16 cellular contexts compared by ENCODE assay signal in genomic region chr7:158047386-158048059, GRCh38.
A peak's percentile ranks its signal among the peaks of the same experiment; 100 is the strongest.
DNase-seq lines count a peak whose midpoint lies in the region; ATAC-seq, FAIRE-seq and TF ChIP-seq lines count a peak whose summit lies in the region.
"Had no signal": no experiment of that assay in that cellular context is flagged by ENCODE, and none has a peak within 500 bp of the region (broad histone marks: within the 10 kb centered on the region; RNA-seq: fewer than 3 reads in every experiment).

No MANE protein-coding gene starts in this region.

- peaks cover 15% of the 10 kb centered on the region for H3F3A ChIP-seq in neural progenitor cell (ENCODE audit: low read depth)

- H3K27me3 ChIP-seq in Peyer's patch (no peaks in the 10 kb centered on the region), H1 (replicated peaks in 1 of 4; ENCODE audit: control insufficient read depth in 3 of 4, extremely low read depth in 1 of 4, insufficient read depth in 3 of 4, low read length in 3 of 4) (no peaks in the 10 kb centered on the region), neural progenitor cell (no peaks in the 10 kb centered on the region)
- H3K27me3 ChIP-seq: BE2C had no signal

- H2AFZ ChIP-seq in H1 (ENCODE audit: low read length) (no peak overlapping the region), neural progenitor cell (replicated peaks) (no peak overlapping the region), OCI-LY7 (ENCODE audit: low read length) (no peak overlapping the region)

- H3K4me3 ChIP-seq in Peyer's patch (no peak overlapping the region), H1 (ENCODE audit: extremely low read depth in 1 of 4, insufficient read depth in 2 of 4, low read depth in 3 of 4, low read length in 4 of 4) (no peak overlapping the region), neural progenitor cell (no peak overlapping the region), OCI-LY7 (ENCODE audit: low read depth, low read length, poor library complexity, severe bottlenecking) (no peak overlapping the region)
- H3K4me3 ChIP-seq: A549 had no signal

- H3K36me3 Mint-ChIP-seq in neural progenitor cell, result no peaks in the 10 kb centered on the region
- H3K36me3 Mint-ChIP-seq: CD4-positive, alpha-beta memory T cell; IgD-negative memory B cell had no signal

- no peaks in the 10 kb centered on the region for H3K79me2 ChIP-seq in H1 (ENCODE audit: control insufficient read depth in 1 of 2, insufficient read depth in 2 of 2, low read length in 2 of 2)
- H3K79me2 ChIP-seq in neural progenitor cell (ENCODE audit: low read depth), result no peaks in the 10 kb centered on the region
- no peaks in the 10 kb centered on the region for H3K79me2 ChIP-seq in OCI-LY7 (ENCODE audit: insufficient read depth, low read depth, low read length)

- POLR2A ChIA-PET in H1 (lab: Charles Lee; ENCODE audit: partially characterized antibody) (no interaction called here), OCI-LY7 (lab: Charles Lee) (no interaction called here)

- H2BK12ac ChIP-seq in H1 (ENCODE audit: low read depth, low read length), result no peak overlapping the region; the same call in 1 of the 2 replicates

- H2BK5ac ChIP-seq in H1 (ENCODE audit: low read depth, low read length), result no peak overlapping the region; the same call in 1 of the 2 replicates

- peaks cover 36% of the 10 kb centered on the region for H3K4me1 Mint-ChIP-seq in neural progenitor cell
- H3K4me1 Mint-ChIP-seq: CD4-positive, alpha-beta memory T cell; IgD-negative memory B cell had no signal

- no peak overlapping the region for H2BK20ac ChIP-seq in H1 (ENCODE audit: low read length)

- TF ChIP-seq POLR2A in Peyer's patch (IDR thresholded peaks at IDR 0.05) (no peak), H1 (IDR thresholded peaks at IDR 0.05; ENCODE audit: control extremely low read depth in 1 of 2, low read depth in 2 of 2, low read length in 2 of 2) (no peak)

- TF ChIP-seq EP300 in H1 (IDR thresholded peaks at IDR 0.05; ENCODE audit: borderline replicate concordance in 1 of 2, low read depth in 2 of 2, low read length in 2 of 2), result no peak

- no peak overlapping the region for H3K14ac ChIP-seq in H1 (ENCODE audit: insufficient read length)

- ATAC-seq in sciatic nerve (no peak), GM19324 (IDR thresholded peaks at IDR 0.05; ENCODE audit: low FRiP score, unreplicated experiment) (no peak), HG02610 (IDR thresholded peaks at IDR 0.05; ENCODE audit: unreplicated experiment) (no peak)
- ATAC-seq: A549, HCT116 had no signal

- no peak overlapping the region for H4K5ac ChIP-seq in H1 (ENCODE audit: insufficient read length, low read depth, low read length)

- no peak overlapping the region for H2BK15ac ChIP-seq in H1 (ENCODE audit: low read length)

- H3K9me3 Mint-ChIP-seq in neural progenitor cell, result no peaks in the 10 kb centered on the region
- H3K9me3 Mint-ChIP-seq: CD4-positive, alpha-beta memory T cell; IgD-negative memory B cell had no signal

- CTCF ChIA-PET in H1 (lab: Charles Lee; ENCODE audit: partially characterized antibody), result no interaction called here
- CTCF ChIA-PET in OCI-LY7 (lab: Charles Lee; ENCODE audit: unreplicated experiment), result no interaction called here

- H3K4me1 ChIP-seq in Peyer's patch, result no peaks in the 10 kb centered on the region
- peaks cover 0 to 6% (median under 1%) of the 10 kb centered on the region in 4 experiments; a peak in 2 of 7 replicates for H3K4me1 ChIP-seq in H1 (replicated peaks in 1 of 4; ENCODE audit: control insufficient read depth in 3 of 4, insufficient read depth in 4 of 4, low read length in 3 of 4)
- H3K4me1 ChIP-seq in neural progenitor cell, result peaks cover 37% of the 10 kb centered on the region
- H3K4me1 ChIP-seq in OCI-LY7 (ENCODE audit: insufficient read depth, low read length, poor library complexity, severe bottlenecking), result no peaks in the 10 kb centered on the region
- H3K4me1 ChIP-seq: A549, BE2C had no signal

- peak overlapping the region; percentile 41 for H4K8ac ChIP-seq in H1 (ENCODE audit: extremely low read depth, insufficient read depth, low read length)

- 84% methylated on average over 14 of the region's 14 CpGs; no CpG with 5 or more reads in 1 of the 2 experiments for WGBS in H1 (ENCODE audit: extremely low coverage in 1 of 2, insufficient coverage in 1 of 2, insufficient read length in 1 of 2, insufficient replicate concordance in 2 of 2, low coverage in 1 of 2, low lambda C conversion rate in 2 of 2, missing lambda C conversion rate in 1 of 2), 2 experiments

- no peak overlapping the region for H3K23ac ChIP-seq in H1 (ENCODE audit: insufficient read length)

- peaks cover 0 to 5% of the 10 kb centered on the region in 2 experiments for H4K20me1 ChIP-seq in H1 (replicated peaks in 1 of 2; ENCODE audit: control insufficient read depth in 1 of 2, insufficient read depth in 2 of 2, low read length in 2 of 2)
- H4K20me1 ChIP-seq in neural progenitor cell (ENCODE audit: low read depth), result no peaks in the 10 kb centered on the region
- no peaks in the 10 kb centered on the region for H4K20me1 ChIP-seq in OCI-LY7 (ENCODE audit: insufficient read depth, low read length)

- peak overlapping the region; percentile 21 for H3K4ac ChIP-seq in H1 (replicated peaks; ENCODE audit: insufficient read length, low read depth, low read length)

- intact Hi-C loops in sciatic nerve (cut with DNase I) (no loop called here), OCI-LY7 (cut with micrococcal nuclease; ENCODE audit: unreplicated experiment) (no loop called here)

- no peaks in the 10 kb centered on the region for H3K9me2 ChIP-seq in OCI-LY7 (ENCODE audit: insufficient read depth, low read length)

- no peaks in the 10 kb centered on the region for H3K79me1 ChIP-seq in H1 (ENCODE audit: low read depth, low read length)

- H3K4me3 Mint-ChIP-seq in neural progenitor cell, result no peak overlapping the region
- H3K4me3 Mint-ChIP-seq: CD4-positive, alpha-beta memory T cell; IgD-negative memory B cell had no signal

- no peak overlapping the region for H3K4me2 ChIP-seq in H1 (ENCODE audit: insufficient read depth in 1 of 2, low read depth in 2 of 2, low read length in 2 of 2)
- H3K4me2 ChIP-seq in neural progenitor cell, result no peak overlapping the region
- no peak overlapping the region for H3K4me2 ChIP-seq in OCI-LY7 (ENCODE audit: low read length)
- H3K4me2 ChIP-seq: A549 had no signal

- H3K9me3 ChIP-seq in Peyer's patch (peaks cover 0 to 4% (median 0%) of the 10 kb centered on the region in 4 donors), H1 (ENCODE audit: insufficient read depth in 2 of 2, low read depth in 1 of 2, low read length in 1 of 2) (peaks cover 0 to 6% of the 10 kb centered on the region in 2 experiments; a peak in 2 of 4 replicates), neural progenitor cell (ENCODE audit: low read depth) (no peaks in the 10 kb centered on the region), OCI-LY7 (ENCODE audit: low read length) (no peaks in the 10 kb centered on the region)
- H3K9me3 ChIP-seq: A549, BE2C had no signal

- H3K27ac Mint-ChIP-seq in neural progenitor cell, result no peak overlapping the region

- no peak for TF ChIP-seq CTCF in Peyer's patch (IDR thresholded peaks at IDR 0.05)
- TF ChIP-seq CTCF in H1 (IDR thresholded peaks at IDR 0.05; ENCODE audit: control extremely low read depth in 1 of 3, insufficient read depth in 1 of 3, low read depth in 1 of 3, low read length in 3 of 3), result no peak
- TF ChIP-seq CTCF in neural progenitor cell (IDR thresholded peaks at IDR 0.05), result no peak
- no peak for TF ChIP-seq CTCF in OCI-LY7 (conservative IDR thresholded peaks at IDR 0.05; ENCODE audit: low read length)

- H3K18ac ChIP-seq in H1 (ENCODE audit: extremely low read depth, low read length), result peak overlapping the region; percentile 32; the same call in 1 of the 2 replicates

- DNase-seq in Peyer's patch, result peak in 2 of 3 donors; percentile 18
- DNase-seq in H1 (ENCODE audit: low read depth in 1 of 2, low spot score in 2 of 2), result no peak
- DNase-seq in neural progenitor cell (ENCODE audit: low spot score), result peak; percentile 1
- DNase-seq in sciatic nerve (ENCODE audit: low spot score), result peak; percentile 32
- no peak for DNase-seq in OCI-LY7 (ENCODE audit: low spot score)
- DNase-seq: BE2C; CD4-positive, alpha-beta memory T cell; DND-41; GDM1 had no signal

- H3K27ac ChIP-seq in Peyer's patch, result no peak overlapping the region
- no peak overlapping the region for H3K27ac ChIP-seq in H1 (ENCODE audit: low read depth, low read length)
- no peak overlapping the region for H3K27ac ChIP-seq in neural progenitor cell
- no peak overlapping the region for H3K27ac ChIP-seq in OCI-LY7 (ENCODE audit: low read depth, low read length, poor library complexity, severe bottlenecking)
- H3K27ac ChIP-seq: A549, C4-2B had no signal

- peaks cover 8% of the 10 kb centered on the region; the same call in 1 of the 2 replicates for H3K23me2 ChIP-seq in H1 (ENCODE audit: low read depth, low read length)

- no peak for FAIRE-seq in H1 (lab: Jason Lieb, UNC)
- FAIRE-seq: A549, GM19239 had no signal

- BruUV-seq in OCI-LY7 (replicated peaks; lab: Mats Ljungman, UMichigan), result no TSS peak

- H2BK120ac ChIP-seq in H1 (replicated peaks; ENCODE audit: low read depth, low read length), result no peak overlapping the region

- 0 out of 2 replicates have a peak overlapping the region, but pooled peaks have one; percentile 61 for H2AK5ac ChIP-seq in H1 (ENCODE audit: low read depth, low read length)

- peaks cover 2% of the 10 kb centered on the region for H3K27me3 Mint-ChIP-seq in neural progenitor cell (ENCODE audit: insufficient read depth, low read depth)
- H3K27me3 Mint-ChIP-seq: CD4-positive, alpha-beta memory T cell; IgD-negative memory B cell had no signal

- H3K56ac ChIP-seq in H1 (replicated peaks; ENCODE audit: insufficient read length, low read depth, low read length), result no peak overlapping the region

- H3K36me3 ChIP-seq in Peyer's patch, result no peaks in the 10 kb centered on the region
- no peaks in the 10 kb centered on the region; a peak in 1 of 8 replicates for H3K36me3 ChIP-seq in H1 (ENCODE audit: control insufficient read depth in 2 of 4, insufficient read depth in 4 of 4, low read length in 3 of 4)
- no peaks in the 10 kb centered on the region for H3K36me3 ChIP-seq in neural progenitor cell
- no peaks in the 10 kb centered on the region for H3K36me3 ChIP-seq in OCI-LY7 (ENCODE audit: insufficient read depth, low read length)
- H3K36me3 ChIP-seq: BE2C had no signal

- no peak for TF ChIP-seq RAD21 in H1 (IDR thresholded peaks at IDR 0.05 in 1 of 2, conservative IDR thresholded peaks at IDR 0.05 in 1 of 2; ENCODE audit: low read depth in 2 of 2, low read length in 2 of 2)

- H3K9ac ChIP-seq in H1 (replicated peaks in 1 of 4; ENCODE audit: extremely low read depth in 1 of 4, low read depth in 3 of 4, low read length in 3 of 4) (no peak overlapping the region), neural progenitor cell (no peak overlapping the region)

- peak overlapping the region; percentile 6 for H4K91ac ChIP-seq in H1 (replicated peaks; ENCODE audit: insufficient read length, low read length)

TF ChIP-seq in H1, 55 proteins besides CTCF, POLR2A, EP300 and RAD21 (continues in another document):
- no peak for TF ChIP-seq RBBP5 (IDR thresholded peaks at IDR 0.05; ENCODE audit: borderline replicate concordance, low read depth, low read length)
- TF ChIP-seq SRF (IDR thresholded peaks at IDR 0.05; ENCODE audit: low read depth, low read length), result no peak
- no peak for TF ChIP-seq CEBPB (IDR thresholded peaks at IDR 0.05; ENCODE audit: low read depth, low read length)
- TF ChIP-seq SAP30 (IDR thresholded peaks at IDR 0.05; ENCODE audit: insufficient read depth, insufficient replicate concordance, low read length), result no peak
- no peak for TF ChIP-seq POU5F1 (IDR thresholded peaks at IDR 0.05; ENCODE audit: low read depth, low read length)

Comparison
In these comparisons a context has a peak if more than half of its experiments do, and no peak if none do; other contexts are left out.
1. DNase-seq: peak in Peyer's patch (2 of 3), neural progenitor cell (single experiment) and sciatic nerve (single experiment); none in H1 (0 of 2) and OCI-LY7 (single experiment).